ENCODE assay signal across 7 cellular contexts in genomic region chr1:225953315-225953714, GRCh38. TPM values are rescaled to one million over a fixed set of nuclear protein-coding genes. Genes with fewer than 3 reads are reported as not detected.
"Had no signal": no experiment of that assay in that cellular context is flagged by ENCODE, and none has a peak within 500 bp of the region (broad histone marks: within the 10 kb centered on the region; RNA-seq: fewer than 3 reads in every experiment).

No MANE protein-coding gene starts in this region.

- FAIRE-seq: HepG2, HTR-8/SVneo had no signal

- DNase-seq: IMR-90, KBM-7 had no signal

- ATAC-seq: HepG2 had no signal

- H3K27ac ChIP-seq: HL-60 had no signal

RNA-seq across cellular contexts. Expression of gene LEFTY2, which starts 12.3 kb away (rescaled TPM):
- total RNA-seq: HT-29, HT1080, IMR-90 had no signal
- polyA plus RNA-seq: IMR-90 had no signal
